In genomic region chr16:83113317-83113716, GRCh38 we compare ENCODE assay signal across 7 cellular contexts.
DNase-seq lines count a peak whose midpoint lies in the region; ATAC-seq and TF ChIP-seq lines count a peak whose summit lies in the region.

No MANE protein-coding gene starts in this region.

- no peaks in the 10 kb centered on the region for H3K4me1 ChIP-seq in fibroblast of lung (ENCODE audit: control insufficient read depth, extremely low read depth, insufficient read depth, low read length)

- peak; percentile 33; the same call in 1 of the 2 replicates for TF ChIP-seq CTCF in GM12874 (IDR thresholded peaks at IDR 0.05; ENCODE audit: insufficient read depth, low read depth, low read length)
- TF ChIP-seq CTCF in fibroblast of lung (conservative IDR thresholded peaks at IDR 0.05 in 1 of 2, IDR thresholded peaks at IDR 0.05 in 1 of 2; ENCODE audit: low read depth in 1 of 2, low read length in 2 of 2): peak; percentile 25 to 61
- no peak for TF ChIP-seq CTCF in coronary artery (IDR thresholded peaks at IDR 0.05)

- H3K4me3 ChIP-seq in fibroblast of lung (replicated peaks in 1 of 4; ENCODE audit: control extremely low read depth in 1 of 4, insufficient read depth in 1 of 4, low read depth in 3 of 4, low read length in 4 of 4) (no peak overlapping the region), coronary artery (no peak overlapping the region)

- H3K36me3 ChIP-seq in fibroblast of lung (ENCODE audit: control insufficient read depth, insufficient read depth, low read length): no peaks in the 10 kb centered on the region

- ATAC-seq in HG02571 (IDR thresholded peaks at IDR 0.05; ENCODE audit: unreplicated experiment): no peak

- no peaks in the 10 kb centered on the region for H3K27me3 ChIP-seq in fibroblast of lung (ENCODE audit: control insufficient read depth, insufficient read depth, low read length)

- intact Hi-C loops in posterior cingulate gyrus (cut with DNase I): loop anchor here (5.0 to 10.0 kb wide), 3 partner anchors 64 to 331 kb away; no protein-coding TSS in a partner anchor

- H3K9me3 ChIP-seq in fibroblast of lung (ENCODE audit: control insufficient read depth, insufficient read depth, low read depth, low read length): no peaks in the 10 kb centered on the region

- no peak overlapping the region for H2AFZ ChIP-seq in fibroblast of lung (ENCODE audit: low read length)

- no peaks in the 10 kb centered on the region for H4K20me1 ChIP-seq in fibroblast of lung (ENCODE audit: control insufficient read depth, extremely low read depth, insufficient read depth, low read length)

- peak; percentile 1 for DNase-seq in NCI-H526 treated with DMSO at 0.1 percent for 48 hours (lab: John Stamatoyannopoulos, UW)
- peak in 1 of 2 donors; percentile 34 for DNase-seq in fibroblast of lung (ENCODE audit: low read depth in 2 of 2)
- peak in 8 of 10 donors; percentile 53 to 95 (median 62) for DNase-seq in posterior cingulate gyrus
- DNase-seq in coronary artery (ENCODE audit: low spot score): no peak
- no peak for DNase-seq in T-helper 1 cell

- H3K27ac ChIP-seq in fibroblast of lung (ENCODE audit: insufficient read depth, low read length) (no peak overlapping the region), coronary artery (no peak overlapping the region)

- no peaks in the 10 kb centered on the region for H3K79me2 ChIP-seq in fibroblast of lung (ENCODE audit: control insufficient read depth, insufficient read depth, low read length)

- no peak overlapping the region for H3K9ac ChIP-seq in fibroblast of lung (ENCODE audit: insufficient read depth, low read length)

- no peak overlapping the region for H3K4me2 ChIP-seq in fibroblast of lung (ENCODE audit: extremely low read depth, insufficient read depth, low read length)

Comparison
In these comparisons a context has a peak if more than half of its experiments do, and no peak if none do; other contexts are left out.
1. DNase-seq: peak in NCI-H526 treated with DMSO at 0.1 percent for 48 hours (single experiment) and posterior cingulate gyrus (8 of 10); none in coronary artery (single experiment) and T-helper 1 cell (0 of 5).